In the genomic region with DNA sequence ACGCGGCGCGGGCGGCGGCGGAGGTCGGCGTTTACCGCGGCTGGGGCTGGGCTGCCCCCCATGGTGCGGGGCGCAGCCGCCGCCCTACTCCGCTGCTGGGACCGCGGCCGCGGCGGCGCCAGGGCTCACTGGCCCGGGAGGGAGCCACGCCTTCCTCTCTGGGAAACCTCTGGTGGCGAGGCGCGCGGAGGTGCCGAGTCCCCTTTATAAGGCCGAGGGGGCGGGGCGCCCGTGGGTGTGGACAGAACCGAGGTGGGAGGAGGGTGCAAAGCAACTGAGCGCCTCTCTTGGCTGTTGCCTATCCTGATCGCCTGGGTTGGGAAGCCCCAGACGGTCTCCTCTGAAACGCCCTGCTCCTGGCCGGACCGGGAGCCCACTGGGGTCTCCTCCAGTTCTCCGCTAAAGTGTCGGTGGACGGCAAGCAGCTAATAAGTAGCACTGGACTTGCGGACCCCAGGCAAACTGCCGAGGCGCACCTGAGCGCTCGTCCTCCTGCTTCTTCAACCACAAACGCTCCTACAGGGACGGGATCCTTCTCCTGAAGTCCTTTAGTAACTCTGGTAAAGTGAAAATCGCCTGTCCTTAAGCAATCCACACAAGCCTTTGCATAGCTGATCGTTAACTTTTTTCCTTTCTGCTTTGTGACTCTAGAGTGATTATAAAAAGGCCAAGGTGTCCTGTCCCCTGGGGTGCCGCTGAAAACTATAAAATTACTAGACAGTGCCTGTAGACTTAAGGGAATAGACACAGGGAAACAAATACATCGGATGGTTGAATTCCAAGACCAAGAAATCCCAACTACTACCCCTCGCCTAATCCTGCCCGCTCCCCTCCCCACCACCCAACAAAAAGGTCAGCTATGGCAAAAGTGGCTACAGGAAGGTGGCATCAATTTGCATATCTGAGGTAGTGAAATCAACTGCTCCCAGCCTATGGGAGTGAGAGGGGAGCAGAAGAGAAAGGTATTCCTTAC, we compare ENCODE assay signal across 1 cellular context.
TF ChIP-seq lines count a peak whose summit lies in the region.

PTGER3 (minus strand) TSS at position 182 of the 973 bp plus-strand sequence. CDS start 239 bp downstream, outside the sequence.

TF ChIP-seq in HEK293, 187 proteins besides CTCF, POLR2A, EP300 and RAD21 (continued from another document):
- TF ChIP-seq HOXC10 (CRISPR knock-in tag; IDR thresholded peaks at IDR 0.05) (no peak), ZBTB26 (tag by site-specific recombination; optimal IDR thresholded peaks at IDR 0.05) (peak; percentile 40), SP3 (tag by site-specific recombination; IDR thresholded peaks at IDR 0.05) (peak; percentile 59), GLIS1 (tag by site-specific recombination; IDR thresholded peaks at IDR 0.05) (peak; percentile 27; the same call in 1 of the 2 replicates), ZFHX2 (tag by site-specific recombination; conservative IDR thresholded peaks at IDR 0.05) (peak; percentile 76), ZNF184 (tag by site-specific recombination; IDR thresholded peaks at IDR 0.05) (no peak), ZNF830 (tag by site-specific recombination; IDR thresholded peaks at IDR 0.05; ENCODE audit: low read depth) (no peak), ZNF660 (tag by site-specific recombination; IDR thresholded peaks at IDR 0.05) (0 out of 2 replicates have a peak, but pooled peaks have one; percentile 49), ZNF704 (tag by site-specific recombination; IDR thresholded peaks at IDR 0.05) (no peak), ZNF571 (tag by site-specific recombination; IDR thresholded peaks at IDR 0.05) (no peak), BCL11A (tag by site-specific recombination; IDR thresholded peaks at IDR 0.05; ENCODE audit: low read depth) (no peak), ATF2 (tag by site-specific recombination; IDR thresholded peaks at IDR 0.05; ENCODE audit: low read depth) (no peak), KLF16 (tag by site-specific recombination; IDR thresholded peaks at IDR 0.05) (peak; percentile 47; the same call in 1 of the 2 replicates), ZNF639 (tag by site-specific recombination; IDR thresholded peaks at IDR 0.05) (no peak), ZNF132 (tag by site-specific recombination; IDR thresholded peaks at IDR 0.05; ENCODE audit: borderline replicate concordance) (no peak), KLF10 (tag by site-specific recombination; IDR thresholded peaks at IDR 0.05) (0 out of 2 replicates have a peak, but pooled peaks have one; percentile 22), ZNF341 (tag by site-specific recombination; IDR thresholded peaks at IDR 0.05; ENCODE audit: low read depth) (peak; percentile 44; the same call in 1 of the 2 replicates), ZNF423 (tag by site-specific recombination; IDR thresholded peaks at IDR 0.05) (peak; percentile 70; the same call in 1 of the 2 replicates), EGR2 (tag by site-specific recombination; IDR thresholded peaks at IDR 0.05; ENCODE audit: low read depth) (peak; percentile 40; the same call in 1 of the 2 replicates), ZNF514 (tag by site-specific recombination; IDR thresholded peaks at IDR 0.05) (no peak), KLF8 (tag by site-specific recombination; IDR thresholded peaks at IDR 0.05) (peak; percentile 42; the same call in 1 of the 2 replicates)
- TF ChIP-seq, protein P1, sequence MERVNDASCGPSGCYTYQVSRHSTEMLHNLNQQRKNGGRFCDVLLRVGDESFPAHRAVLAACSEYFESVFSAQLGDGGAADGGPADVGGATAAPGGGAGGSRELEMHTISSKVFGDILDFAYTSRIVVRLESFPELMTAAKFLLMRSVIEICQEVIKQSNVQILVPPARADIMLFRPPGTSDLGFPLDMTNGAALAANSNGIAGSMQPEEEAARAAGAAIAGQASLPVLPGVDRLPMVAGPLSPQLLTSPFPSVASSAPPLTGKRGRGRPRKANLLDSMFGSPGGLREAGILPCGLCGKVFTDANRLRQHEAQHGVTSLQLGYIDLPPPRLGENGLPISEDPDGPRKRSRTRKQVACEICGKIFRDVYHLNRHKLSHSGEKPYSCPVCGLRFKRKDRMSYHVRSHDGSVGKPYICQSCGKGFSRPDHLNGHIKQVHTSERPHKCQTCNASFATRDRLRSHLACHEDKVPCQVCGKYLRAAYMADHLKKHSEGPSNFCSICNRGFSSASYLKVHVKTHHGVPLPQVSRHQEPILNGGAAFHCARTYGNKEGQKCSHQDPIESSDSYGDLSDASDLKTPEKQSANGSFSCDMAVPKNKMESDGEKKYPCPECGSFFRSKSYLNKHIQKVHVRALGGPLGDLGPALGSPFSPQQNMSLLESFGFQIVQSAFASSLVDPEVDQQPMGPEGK (tag by site-specific recombination; IDR thresholded peaks at IDR 0.05), result peak; percentile 37; the same call in 1 of the 2 replicates
- TF ChIP-seq, protein P2, sequence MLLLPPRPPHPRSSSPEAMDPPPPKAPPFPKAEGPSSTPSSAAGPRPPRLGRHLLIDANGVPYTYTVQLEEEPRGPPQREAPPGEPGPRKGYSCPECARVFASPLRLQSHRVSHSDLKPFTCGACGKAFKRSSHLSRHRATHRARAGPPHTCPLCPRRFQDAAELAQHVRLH (tag by site-specific recombination; IDR thresholded peaks at IDR 0.05), result no peak
